In genomic region chr18:48864876-48865275, GRCh38 we compare ENCODE assay signal across 28 cellular contexts.
DNase-seq lines count a peak whose midpoint lies in the region; ATAC-seq, FAIRE-seq and TF ChIP-seq lines count a peak whose summit lies in the region.
"Had no signal": no experiment of that assay in that cellular context is flagged by ENCODE, and none has a peak within 500 bp of the region (broad histone marks: within the 10 kb centered on the region; RNA-seq: fewer than 3 reads in every experiment).

No MANE protein-coding gene starts in this region.

- peaks cover 3% of the 10 kb centered on the region for H3K9me3 Mint-ChIP-seq in activated naive CD8-positive, alpha-beta T cell treated with anti-CD3 and anti-CD28 coated beads for 36 hours
- H3K9me3 Mint-ChIP-seq: CD8-positive, alpha-beta memory T cell had no signal

- H3K9me3 ChIP-seq in heart right ventricle: peaks cover 0 to 12% (median 0%) of the 10 kb centered on the region in 11 donors
- H3K9me3 ChIP-seq in T-helper 17 cell (ENCODE audit: control insufficient read depth, low read length, poor library complexity, severe bottlenecking): no peaks in the 10 kb centered on the region
- H3K9me3 ChIP-seq in lower lobe of right lung: peaks cover 5% of the 10 kb centered on the region
- H3K9me3 ChIP-seq: BE2C had no signal

- peaks cover 15% of the 10 kb centered on the region for H3K4me1 Mint-ChIP-seq in T-helper 17 cell
- H3K4me1 Mint-ChIP-seq in activated naive CD8-positive, alpha-beta T cell treated with anti-CD3 and anti-CD28 coated beads for 36 hours: peaks cover 16% of the 10 kb centered on the region

- 95 to 98% methylated on average over 15 of the region's 15 CpGs for WGBS in heart right ventricle, 2 donors

- intact Hi-C loops in left cardiac atrium (cut with DNase I): no loop called here
- intact Hi-C loops in heart right ventricle (cut with DNase I): loop anchor here in 1 of 10 donors (10.0 kb wide), 1 partner anchor 60 kb away; no protein-coding TSS in a partner anchor
- intact Hi-C loops in lower lobe of right lung (cut with DNase I): no loop called here

- H3K27me3 Mint-ChIP-seq in T-helper 17 cell: no peaks in the 10 kb centered on the region
- no peaks in the 10 kb centered on the region for H3K27me3 Mint-ChIP-seq in activated naive CD8-positive, alpha-beta T cell treated with anti-CD3 and anti-CD28 coated beads for 36 hours
- H3K27me3 Mint-ChIP-seq: CD8-positive, alpha-beta memory T cell had no signal

- DNase-seq in left cardiac atrium (peak; percentile 18), heart right ventricle (no peak), T-helper 17 cell (no peak), lower lobe of right lung (peak; percentile 19), HTR-8/SVneo (ENCODE audit: insufficient read length, low spot score) (no peak), HuH-7 (ENCODE audit: low spot score) (no peak)
- no peak for DNase-seq in activated naive CD8-positive, alpha-beta T cell treated with anti-CD3 and anti-CD28 coated beads for 36 hours
- DNase-seq: 8988T; ACHN; BE2C; CD8-positive, alpha-beta memory T cell; DMS79 treated with DMSO at 0.1 percent for 48 hours; GF-D8; Kasumi-1; NCI-H1092 treated with DMSO at 0.1 percent for 48 hours; NCI-H1436; NCI-H1930; NCI-H2107; NCI-H510A; NCI-H69; Right ventricle myocardium superior; RPMI8226 had no signal

- no peak overlapping the region for H3K4me3 ChIP-seq in heart right ventricle
- H3K4me3 ChIP-seq in lower lobe of right lung: no peak overlapping the region
- H3K4me3 ChIP-seq: K562, SJSA1 had no signal

- H3K27ac ChIP-seq in heart right ventricle: no peak overlapping the region
- no peak overlapping the region for H3K27ac ChIP-seq in lower lobe of right lung
- H3K27ac ChIP-seq: SJSA1 had no signal

- peaks cover 0 to 21% (median 0%) of the 10 kb centered on the region in 9 donors for H3K36me3 ChIP-seq in heart right ventricle
- H3K36me3 ChIP-seq in lower lobe of right lung: peaks cover 4% of the 10 kb centered on the region
- H3K36me3 ChIP-seq: BE2C had no signal

- H3K36me3 Mint-ChIP-seq in T-helper 17 cell (ENCODE audit: low read depth): no peaks in the 10 kb centered on the region
- peaks cover 5% of the 10 kb centered on the region for H3K36me3 Mint-ChIP-seq in activated naive CD8-positive, alpha-beta T cell treated with anti-CD3 and anti-CD28 coated beads for 36 hours
- H3K36me3 Mint-ChIP-seq: CD8-positive, alpha-beta memory T cell had no signal

- TF ChIP-seq CTCF in heart right ventricle (IDR thresholded peaks at IDR 0.05): no peak
- TF ChIP-seq CTCF in lower lobe of right lung (IDR thresholded peaks at IDR 0.05): no peak

- peak overlapping the region; percentile 47 for H3K27ac Mint-ChIP-seq in T-helper 17 cell
- H3K27ac Mint-ChIP-seq in activated naive CD8-positive, alpha-beta T cell treated with anti-CD3 and anti-CD28 coated beads for 36 hours: no peak overlapping the region

- no peak for ATAC-seq in left cardiac atrium
- no peak for ATAC-seq in heart right ventricle
- no peak for ATAC-seq in T-helper 17 cell
- no peak for ATAC-seq in lower lobe of right lung
- ATAC-seq: HCT116, HepG2, K562 had no signal

- no peaks in the 10 kb centered on the region for H3K27me3 ChIP-seq in heart right ventricle
- H3K27me3 ChIP-seq in lower lobe of right lung (ENCODE audit: low read depth): no peaks in the 10 kb centered on the region
- H3K27me3 ChIP-seq: BE2C, SJSA1 had no signal

- no peak overlapping the region for H3K4me3 Mint-ChIP-seq in T-helper 17 cell
- no peak overlapping the region for H3K4me3 Mint-ChIP-seq in activated naive CD8-positive, alpha-beta T cell treated with anti-CD3 and anti-CD28 coated beads for 36 hours
- H3K4me3 Mint-ChIP-seq: CD14-positive monocyte; CD8-positive, alpha-beta memory T cell had no signal

- FAIRE-seq in HTR-8/SVneo (lab: Jason Lieb, UNC): no peak
- FAIRE-seq: GM12891, HepG2, K562 had no signal

- peaks cover 0 to 22% (median 4%) of the 10 kb centered on the region in 9 donors for H3K4me1 ChIP-seq in heart right ventricle
- peaks cover 18% of the 10 kb centered on the region for H3K4me1 ChIP-seq in lower lobe of right lung

Comparison
In these comparisons a context has a peak if more than half of its experiments do, and no peak if none do; other contexts are left out.
1. DNase-seq: peak in left cardiac atrium (single experiment) and lower lobe of right lung (single experiment); none in heart right ventricle (0 of 2), T-helper 17 cell (0 of 3), HTR-8/SVneo (single experiment), HuH-7 (single experiment) and activated naive CD8-positive, alpha-beta T cell treated with anti-CD3 and anti-CD28 coated beads for 36 hours (single experiment).